ENCODE assay signal across 15 cellular contexts in the genomic region with DNA sequence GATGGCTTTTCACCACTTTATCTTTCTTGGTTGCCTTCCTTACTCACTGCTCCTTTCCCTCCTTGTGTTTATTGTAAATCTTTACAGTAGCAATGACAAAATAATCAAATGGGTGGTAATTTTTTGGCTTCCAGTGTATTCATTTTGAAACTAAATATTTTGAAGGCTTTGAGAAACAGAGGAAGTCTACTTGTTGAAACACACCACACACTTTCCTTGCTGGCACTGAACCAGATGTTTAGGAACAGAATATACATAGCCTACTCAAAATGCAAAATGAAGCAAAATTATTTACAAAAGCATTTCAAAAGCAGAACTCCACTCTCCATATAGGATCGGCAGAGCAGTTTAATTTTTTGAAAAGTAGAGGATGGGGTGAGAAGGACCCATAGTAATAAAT.
DNase-seq lines count a peak whose midpoint lies in the region; ATAC-seq and TF ChIP-seq lines count a peak whose summit lies in the region.
"Had no signal": no experiment of that assay in that cellular context is flagged by ENCODE, and none has a peak within 500 bp of the region (broad histone marks: within the 10 kb centered on the region; RNA-seq: fewer than 3 reads in every experiment).

No MANE protein-coding gene starts in this region.

- H3K4me1 ChIP-seq in osteoblast (ENCODE audit: insufficient read depth, low read length): peaks cover 38% of the 10 kb centered on the region

- no peaks in the 10 kb centered on the region for H3K27me3 ChIP-seq in osteoblast (ENCODE audit: insufficient read depth, low read length)

- no peaks in the 10 kb centered on the region for H3K36me3 Mint-ChIP-seq in activated naive CD8-positive, alpha-beta T cell treated with anti-CD3 and anti-CD28 coated beads for 36 hours

- H4K20me1 ChIP-seq in osteoblast (ENCODE audit: insufficient read depth, low read length): peaks cover 2% of the 10 kb centered on the region

- H3K4me3 ChIP-seq in AG04449 (ENCODE audit: low read depth, low read length) (peak overlapping the region; percentile 83), coronary artery (peak overlapping the region; percentile 69), osteoblast (ENCODE audit: insufficient read depth, low read length) (peak overlapping the region; percentile 78)

- no peaks in the 10 kb centered on the region for H3K9me3 Mint-ChIP-seq in activated naive CD8-positive, alpha-beta T cell treated with anti-CD3 and anti-CD28 coated beads for 36 hours
- H3K9me3 Mint-ChIP-seq: activated CD4-positive, alpha-beta T cell treated with anti-CD3 and anti-CD28 coated beads, Interleukin-2, amount 10 ng/mL, durations not matched to agents 7 days and 5 days; activated T-cell treated with anti-CD3 and anti-CD28 coated beads, Interleukin-2, amount 50 U/mL, for 72 hours; effector memory CD8-positive, alpha-beta T cell had no signal

- H3K9me3 ChIP-seq in osteoblast (ENCODE audit: low read depth, low read length): no peaks in the 10 kb centered on the region

- no peak for TF ChIP-seq CTCF in AG04449 (IDR thresholded peaks at IDR 0.05; ENCODE audit: insufficient read depth, low read length, missing control alignments)
- TF ChIP-seq CTCF in coronary artery (IDR thresholded peaks at IDR 0.05): no peak
- TF ChIP-seq CTCF in osteoblast (IDR thresholded peaks at IDR 0.05; ENCODE audit: extremely low read depth, low read depth, low read length): no peak

- no peak overlapping the region for H3K27ac Mint-ChIP-seq in activated naive CD8-positive, alpha-beta T cell treated with anti-CD3 and anti-CD28 coated beads for 36 hours
- H3K27ac Mint-ChIP-seq: activated CD4-positive, alpha-beta T cell treated with anti-CD3 and anti-CD28 coated beads, Interleukin-2, amount 10 ng/mL, durations not matched to agents 7 days and 5 days; activated T-cell treated with anti-CD3 and anti-CD28 coated beads, Interleukin-2, amount 50 U/mL, for 72 hours; effector memory CD8-positive, alpha-beta T cell had no signal

- H3K27me3 Mint-ChIP-seq in activated naive CD8-positive, alpha-beta T cell treated with anti-CD3 and anti-CD28 coated beads for 36 hours: peaks cover 3% of the 10 kb centered on the region

- peak; percentile 55 for ATAC-seq in HG03432 (IDR thresholded peaks at IDR 0.05; ENCODE audit: unreplicated experiment)
- ATAC-seq in GM18511 (IDR thresholded peaks at IDR 0.05; ENCODE audit: unreplicated experiment): no peak
- ATAC-seq in GM21737 (IDR thresholded peaks at IDR 0.05; ENCODE audit: unreplicated experiment): no peak
- ATAC-seq: activated T-cell treated with anti-CD3 and anti-CD28 coated beads, Interleukin-2, amount 50 U/mL, for 72 hours; effector memory CD8-positive, alpha-beta T cell; left lobe of liver had no signal

- peaks cover 54% of the 10 kb centered on the region for H3K79me2 ChIP-seq in osteoblast (ENCODE audit: insufficient read depth, low read length)

- CTCF ChIA-PET in AG04449 (lab: Yijun Ruan, JAX): interaction anchor here (1.0 kb wide), 1 partner anchor 134 kb away, joined by 3 read pairs; no protein-coding TSS in a partner anchor

- H2AFZ ChIP-seq in osteoblast (ENCODE audit: low read length): no peak overlapping the region

- H3K27ac ChIP-seq in coronary artery: peak overlapping the region; percentile 88 to 90
- H3K27ac ChIP-seq in osteoblast (ENCODE audit: low read depth, low read length): peak overlapping the region; percentile 96

- H3K4me1 Mint-ChIP-seq in activated naive CD8-positive, alpha-beta T cell treated with anti-CD3 and anti-CD28 coated beads for 36 hours: no peaks in the 10 kb centered on the region

- DNase-seq in AG04449 (ENCODE audit: low read depth, low spot score): no peak
- no peak for DNase-seq in coronary artery (ENCODE audit: low spot score)
- DNase-seq in osteoblast (ENCODE audit: insufficient read length, low spot score, missing footprints): no peak
- no peak for DNase-seq in cerebellar nuclear complex (lab: John Stamatoyannopoulos, UW)
- no peak for DNase-seq in activated naive CD8-positive, alpha-beta T cell treated with anti-CD3 and anti-CD28 coated beads for 36 hours
- DNase-seq: activated CD4-positive, alpha-beta T cell treated with anti-CD3 and anti-CD28 coated beads, Interleukin-2, amount 10 ng/mL, durations not matched to agents 7 days and 5 days; activated T-cell treated with anti-CD3 and anti-CD28 coated beads, Interleukin-2, amount 50 U/mL, for 72 hours; DMS153; effector memory CD8-positive, alpha-beta T cell; hippocampal formation; stimulated activated CD4-positive, alpha-beta T cell treated with anti-CD3 and anti-CD28 coated beads, Interleukin-15, amount 100 ng/mL, for 24 hours had no signal

- POLR2A ChIA-PET in AG04449 (lab: Yijun Ruan, JAX): no interaction called here

- peak overlapping the region; percentile 75 for H3K4me2 ChIP-seq in osteoblast (ENCODE audit: insufficient read depth, low read length)

- H3K36me3 ChIP-seq in osteoblast (ENCODE audit: insufficient read depth, low read length): peaks cover 17% of the 10 kb centered on the region

- no peak overlapping the region for H3K4me3 Mint-ChIP-seq in activated naive CD8-positive, alpha-beta T cell treated with anti-CD3 and anti-CD28 coated beads for 36 hours
- H3K4me3 Mint-ChIP-seq: activated CD4-positive, alpha-beta T cell treated with anti-CD3 and anti-CD28 coated beads, Interleukin-2, amount 10 ng/mL, durations not matched to agents 7 days and 5 days; activated T-cell treated with anti-CD3 and anti-CD28 coated beads, Interleukin-2, amount 50 U/mL, for 72 hours; effector memory CD8-positive, alpha-beta T cell had no signal
